In genomic region chr10:27319139-27319538, GRCh38 we compare ENCODE assay signal across 8 cellular contexts.
DNase-seq lines count a peak whose midpoint lies in the region; ATAC-seq and TF ChIP-seq lines count a peak whose summit lies in the region.
"Not testable (repeated sequence)": the region's sequence is repeated elsewhere in the genome, so short reads cannot be mapped to it uniquely, and the experiment has no call there.

No MANE protein-coding gene starts in this region.

- H3K36me3 ChIP-seq in Caco-2 (ENCODE audit: control insufficient read depth, insufficient read depth, low read length); Panc1 (ENCODE audit: control insufficient read depth, insufficient read depth, low read length); esophagus muscularis mucosa; mesenchymal stem cell (ENCODE audit: control insufficient read depth in 1 of 2, insufficient read depth in 2 of 2, low read depth in 1 of 2, low read length in 2 of 2): not testable (repeated sequence)

- TF ChIP-seq EP300 in esophagus muscularis mucosa (IDR thresholded peaks at IDR 0.05): not testable (repeated sequence)

- H2AK5ac ChIP-seq in mesenchymal stem cell (ENCODE audit: low read length, severe bottlenecking): not testable (repeated sequence)

- not testable (repeated sequence) for H3K27ac Mint-ChIP-seq in Caco-2 (ENCODE audit: unreplicated experiment); activated naive CD8-positive, alpha-beta T cell treated with anti-CD3 and anti-CD28 coated beads for 36 hours; stimulated activated naive B cell treated with anti-CD40 and anti-IgM and Interleukin-4, amounts not matched to agents 10 μg/mL and 1 μg/mL and 100 μg/mL, for 72 hours

- in situ Hi-C loops in Panc1 (cut with HindIII; ENCODE audit: low pct_unique_long_range_greater_than_20kb, low sequenced_read_pairs): not testable (repeated sequence)

- intact Hi-C loops in Caco-2 (cut with micrococcal nuclease; ENCODE audit: unreplicated experiment) (loop anchor here (1.0 kb wide), 1 partner anchor 41 kb away; no protein-coding TSS in a partner anchor), esophagus muscularis mucosa (cut with DNase I) (loop anchor here (5.0 kb wide), 1 partner anchor 692 kb away; no protein-coding TSS in a partner anchor)
- intact Hi-C loops in Panc1 (cut with micrococcal nuclease; ENCODE audit: unreplicated experiment): not testable (repeated sequence)

- H2BK120ac ChIP-seq in mesenchymal stem cell (ENCODE audit: low read depth, low read length): not testable (repeated sequence)

- not testable (repeated sequence) for H3K9me3 Mint-ChIP-seq in Caco-2 (ENCODE audit: unreplicated experiment); activated naive CD8-positive, alpha-beta T cell treated with anti-CD3 and anti-CD28 coated beads for 36 hours; stimulated activated naive B cell treated with anti-CD40 and anti-IgM and Interleukin-4, amounts not matched to agents 10 μg/mL and 1 μg/mL and 100 μg/mL, for 72 hours

- not testable (repeated sequence) for H3K27ac ChIP-seq in Panc1 (ENCODE audit: low read length); mesenchymal stem cell (ENCODE audit: low read length, poor library complexity, severe bottlenecking)
- H3K27ac ChIP-seq in esophagus muscularis mucosa (replicated peaks in 1 of 4): peak overlapping the region in 3 of 4 donors; percentile 55 to 76 (median 56)

- not testable (repeated sequence) for H3K79me1 ChIP-seq in mesenchymal stem cell (replicated peaks; ENCODE audit: low read length, poor library complexity, severe bottlenecking)

- DNase-seq in Caco-2; Panc1 (ENCODE audit: low read depth, low spot score); activated naive CD8-positive, alpha-beta T cell treated with anti-CD3 and anti-CD28 coated beads for 36 hours; esophagus muscularis mucosa (ENCODE audit: extremely low spot score); mesenchymal stem cell; stimulated activated naive B cell treated with anti-CD40 and anti-IgM and Interleukin-4, amounts not matched to agents 10 μg/mL and 1 μg/mL and 100 μg/mL, for 72 hours: not testable (repeated sequence)

- peak overlapping the region; percentile 72 for H3K9ac ChIP-seq in mesenchymal stem cell (ENCODE audit: low read length)

- H2BK5ac ChIP-seq in mesenchymal stem cell (ENCODE audit: low read depth, low read length, poor library complexity, severe bottlenecking): not testable (repeated sequence)

- H3K4me1 ChIP-seq in Caco-2; Panc1 (ENCODE audit: control insufficient read depth, insufficient read depth, low read length); mesenchymal stem cell (ENCODE audit: control insufficient read depth, insufficient read depth, low read depth, low read length): not testable (repeated sequence)
- H3K4me1 ChIP-seq in esophagus muscularis mucosa: peaks cover 0 to 10% (median 4%) of the 10 kb centered on the region in 4 donors

- H2BK15ac ChIP-seq in mesenchymal stem cell (ENCODE audit: low read depth, poor library complexity, severe bottlenecking): not testable (repeated sequence)

- not testable (repeated sequence) for H3K4me2 ChIP-seq in mesenchymal stem cell (ENCODE audit: low read length, poor library complexity, severe bottlenecking)

- not testable (repeated sequence) for H3K27me3 ChIP-seq in Caco-2 (replicated peaks; ENCODE audit: control insufficient read depth, insufficient read depth, low read length); Panc1 (ENCODE audit: control insufficient read depth, insufficient read depth, low read length); mesenchymal stem cell (ENCODE audit: control insufficient read depth in 1 of 2, insufficient read depth in 1 of 2, low read length in 2 of 2)
- peaks cover 0 to 16% (median 4%) of the 10 kb centered on the region in 4 donors for H3K27me3 ChIP-seq in esophagus muscularis mucosa

- not testable (repeated sequence) for H3K18ac ChIP-seq in mesenchymal stem cell (ENCODE audit: low read depth in 1 of 2, low read length in 2 of 2)

- ATAC-seq in GM18868 (IDR thresholded peaks at IDR 0.05; ENCODE audit: unreplicated experiment) (peak; percentile 23), HG03342 (IDR thresholded peaks at IDR 0.05; ENCODE audit: unreplicated experiment) (peak; percentile 6), Panc1 (peak; percentile 38)
- ATAC-seq in stimulated activated naive B cell treated with anti-CD40 and anti-IgM and Interleukin-4, amounts not matched to agents 10 μg/mL and 1 μg/mL and 100 μg/mL, for 72 hours (replicated peaks): peak in 1 of 2 donors; percentile 26

- not testable (repeated sequence) for H3K23ac ChIP-seq in mesenchymal stem cell (ENCODE audit: low read length in 2 of 2)

- not testable (repeated sequence) for H4K91ac ChIP-seq in mesenchymal stem cell (ENCODE audit: low read length)

- POLR2A ChIA-PET in Caco-2 (lab: Charles Lee): not testable (repeated sequence)
- POLR2A ChIA-PET in Panc1 (lab: Charles Lee): interaction anchor here (0.6 kb wide), 1 partner anchor 24 kb away, joined by 3 read pairs; no protein-coding TSS in a partner anchor

- H3K4me1 Mint-ChIP-seq in Caco-2 (ENCODE audit: low read depth, unreplicated experiment): peaks cover 10% of the 10 kb centered on the region
- H3K4me1 Mint-ChIP-seq in activated naive CD8-positive, alpha-beta T cell treated with anti-CD3 and anti-CD28 coated beads for 36 hours: peaks cover 11% of the 10 kb centered on the region
- peaks cover 5 to 15% of the 10 kb centered on the region in 2 donors for H3K4me1 Mint-ChIP-seq in stimulated activated naive B cell treated with anti-CD40 and anti-IgM and Interleukin-4, amounts not matched to agents 10 μg/mL and 1 μg/mL and 100 μg/mL, for 72 hours

- not testable (repeated sequence) for H2BK12ac ChIP-seq in mesenchymal stem cell (ENCODE audit: low read length in 2 of 2)

- not testable (repeated sequence) for H3K4ac ChIP-seq in mesenchymal stem cell (ENCODE audit: low read depth in 1 of 2, low read length in 2 of 2)

- not testable (repeated sequence) for H3K9me3 ChIP-seq in Caco-2; Panc1 (ENCODE audit: control insufficient read depth, insufficient read depth, low read depth, low read length); esophagus muscularis mucosa; mesenchymal stem cell (ENCODE audit: control insufficient read depth, low read length)

- not testable (repeated sequence) for H3K36me3 Mint-ChIP-seq in Caco-2 (ENCODE audit: insufficient read depth, unreplicated experiment); activated naive CD8-positive, alpha-beta T cell treated with anti-CD3 and anti-CD28 coated beads for 36 hours; stimulated activated naive B cell treated with anti-CD40 and anti-IgM and Interleukin-4, amounts not matched to agents 10 μg/mL and 1 μg/mL and 100 μg/mL, for 72 hours

- not testable (repeated sequence) for H4K8ac ChIP-seq in mesenchymal stem cell (ENCODE audit: low read length)

- 90% methylated on average over 5 of the region's 5 CpGs for WGBS in esophagus muscularis mucosa
- WGBS in mesenchymal stem cell: 94% methylated on average over 5 of the region's 5 CpGs

- not testable (repeated sequence) for H3K14ac ChIP-seq in mesenchymal stem cell (ENCODE audit: low read length in 2 of 2)

- not testable (repeated sequence) for H3K27me3 Mint-ChIP-seq in Caco-2 (ENCODE audit: insufficient read depth, unreplicated experiment); stimulated activated naive B cell treated with anti-CD40 and anti-IgM and Interleukin-4, amounts not matched to agents 10 μg/mL and 1 μg/mL and 100 μg/mL, for 72 hours
- peaks cover 27% of the 10 kb centered on the region for H3K27me3 Mint-ChIP-seq in activated naive CD8-positive, alpha-beta T cell treated with anti-CD3 and anti-CD28 coated beads for 36 hours

- not testable (repeated sequence) for TF ChIP-seq POLR2A in esophagus muscularis mucosa (IDR thresholded peaks at IDR 0.05; ENCODE audit: low read depth)

- not testable (repeated sequence) for TF ChIP-seq CTCF in Caco-2 (IDR thresholded peaks at IDR 0.05; ENCODE audit: insufficient read depth in 1 of 2, low read depth in 1 of 2, low read length in 1 of 2, severe bottlenecking in 1 of 2, unreplicated experiment in 1 of 2); Panc1 (IDR thresholded peaks at IDR 0.05); esophagus muscularis mucosa (IDR thresholded peaks at IDR 0.05)

- not testable (repeated sequence) for BruUV-seq in Caco-2 (replicated peaks; lab: Mats Ljungman, UMichigan); Panc1 (replicated peaks; lab: Mats Ljungman, UMichigan)

- peak overlapping the region; percentile 80 for H3K4me3 Mint-ChIP-seq in Caco-2 (ENCODE audit: unreplicated experiment)
- peak overlapping the region; percentile 14 for H3K4me3 Mint-ChIP-seq in activated naive CD8-positive, alpha-beta T cell treated with anti-CD3 and anti-CD28 coated beads for 36 hours
- peak overlapping the region; percentile 80 to 85 for H3K4me3 Mint-ChIP-seq in stimulated activated naive B cell treated with anti-CD40 and anti-IgM and Interleukin-4, amounts not matched to agents 10 μg/mL and 1 μg/mL and 100 μg/mL, for 72 hours

- CTCF ChIA-PET in Caco-2 (lab: Charles Lee): interaction anchor here (1.3 kb wide), 1 partner anchor 51 kb away, joined by 3 read pairs; no protein-coding TSS in a partner anchor
- CTCF ChIA-PET in Panc1 (lab: Charles Lee): not testable (repeated sequence)

- not testable (repeated sequence) for H2AFZ ChIP-seq in mesenchymal stem cell (ENCODE audit: low read depth, low read length)

- H3K4me3 ChIP-seq in Caco-2 (ENCODE audit: low read depth, low read length) (peak overlapping the region; percentile 40), Panc1 (ENCODE audit: low read depth in 2 of 2, low read length in 2 of 2) (peak overlapping the region; percentile 38 to 53; a peak in 3 of 4 replicates), esophagus muscularis mucosa (peak overlapping the region in 1 of 4 donors; percentile 31), mesenchymal stem cell (ENCODE audit: insufficient read depth in 1 of 2, low read depth in 1 of 2, low read length in 2 of 2) (peak overlapping the region in 1 of 2 experiments; percentile 68)

Comparison
In these comparisons a context has a peak if more than half of its experiments do, and no peak if none do; other contexts are left out.
1. H3K4me3 Mint-ChIP-seq: peak in every context shown above with its lines; median percentile 82 in stimulated activated naive B cell treated with anti-CD40 and anti-IgM and Interleukin-4, amounts not matched to agents 10 μg/mL and 1 μg/mL and 100 μg/mL, for 72 hours; 80 in Caco-2; 14 in activated naive CD8-positive, alpha-beta T cell treated with anti-CD3 and anti-CD28 coated beads for 36 hours.